Comparison of ENCODE assay signal across 8 cellular contexts in genomic region chr12:116324684-116325664, GRCh38. TPM values are rescaled to one million over a fixed set of nuclear protein-coding genes. Genes with fewer than 3 reads are reported as not detected.
DNase-seq lines count a peak whose midpoint lies in the region; ATAC-seq and TF ChIP-seq lines count a peak whose summit lies in the region.

No MANE protein-coding gene starts in this region.

- ATAC-seq in DND-41 (ENCODE audit: insufficient read depth, low read depth) = peak; percentile 99
- ATAC-seq in HG03521 (IDR thresholded peaks at IDR 0.05; ENCODE audit: unreplicated experiment) = peak; percentile 89

- H2AFZ ChIP-seq in DND-41 (ENCODE audit: low read depth, low read length) = peak overlapping the region; percentile 44

- H3K9ac ChIP-seq in DND-41 (ENCODE audit: low read depth, low read length) = peak overlapping the region; percentile 41

- no peaks in the 10 kb centered on the region for H3K79me2 ChIP-seq in DND-41 (ENCODE audit: insufficient read depth, low read length)

- no peaks in the 10 kb centered on the region for H3K36me3 ChIP-seq in DND-41 (ENCODE audit: insufficient read depth, low read length)

- H3K27ac ChIP-seq in DND-41 (ENCODE audit: low read length) = peak overlapping the region; percentile 84

- DNase-seq in DND-41 (peak; percentile 73), GM20000 (ENCODE audit: low spot score) (peak; percentile 58), cardiac septum (ENCODE audit: low spot score) (no peak), iPS-NIHi7 (ENCODE audit: extremely low spot score) (no peak), cerebellum (ENCODE audit: low spot score) (no peak), COLO829 (ENCODE audit: low spot score) (no peak)
- peak; percentile 20 for DNase-seq in central memory CD4-positive, alpha-beta T cell

- intact Hi-C loops in cardiac septum (cut with DNase I) = no loop called here

- H3K9me3 ChIP-seq in DND-41 (ENCODE audit: insufficient read depth, low read length, severe bottlenecking) = no peaks in the 10 kb centered on the region

- no peak for TF ChIP-seq CTCF in DND-41 (IDR thresholded peaks at IDR 0.05; ENCODE audit: borderline replicate concordance, extremely low read depth, low read length, poor library complexity, severe bottlenecking)
- TF ChIP-seq CTCF in GM20000 (IDR thresholded peaks at IDR 0.05; ENCODE audit: extremely low read depth, missing control alignments) = no peak

- H3K4me1 ChIP-seq in DND-41 (ENCODE audit: insufficient read depth, low read length) = peaks cover 17% of the 10 kb centered on the region

- H3K27me3 ChIP-seq in DND-41 (ENCODE audit: insufficient read depth, low read length, poor library complexity) = no peaks in the 10 kb centered on the region

- H3K4me3 ChIP-seq in DND-41 (ENCODE audit: low read depth in 1 of 2, low read length in 2 of 2) = no peak overlapping the region

- H4K20me1 ChIP-seq in DND-41 (ENCODE audit: insufficient read depth, low read length) = no peaks in the 10 kb centered on the region

- peak overlapping the region; percentile 45 for H3K4me2 ChIP-seq in DND-41 (ENCODE audit: insufficient read depth, low read length)

RNA-seq across cellular contexts. Expression of gene MED13L, which starts 47.5 kb away (rescaled TPM):
- 74.5 TPM for total RNA-seq in cardiac septum
- 184 TPM for total RNA-seq in cerebellum

Comparison
In these comparisons a context has a peak if more than half of its experiments do, and no peak if none do; other contexts are left out.
1. DNase-seq: peak in DND-41 (single experiment), GM20000 (single experiment) and central memory CD4-positive, alpha-beta T cell (single experiment); none in cardiac septum (single experiment), iPS-NIHi7 (single experiment), cerebellum (single experiment) and COLO829 (single experiment).